Comparison of ENCODE assay signal across 24 cellular contexts in the genomic region with DNA sequence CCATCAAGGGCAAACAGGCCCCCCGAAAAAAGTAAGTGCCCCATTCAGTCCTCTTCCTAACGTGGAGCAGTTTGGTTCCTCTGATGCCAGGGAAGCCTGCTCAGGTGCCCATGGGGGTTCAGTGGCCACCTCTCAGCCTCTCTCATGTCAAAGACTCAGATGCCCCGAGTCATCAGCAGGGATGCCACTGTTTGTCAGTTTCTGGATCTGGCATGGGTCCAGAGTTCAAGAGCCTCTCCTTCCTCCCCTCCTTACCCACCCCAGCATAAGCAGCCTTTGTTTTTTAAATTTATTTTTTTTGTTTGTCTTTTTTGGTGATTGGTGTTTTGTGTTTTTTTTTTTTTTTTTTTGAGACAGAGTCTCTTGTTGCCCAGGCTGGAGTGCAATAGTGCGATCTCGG. TPM values are rescaled to one million over a fixed set of nuclear protein-coding genes. Genes with fewer than 3 reads are reported as not detected.
A peak's percentile ranks its signal among the peaks of the same experiment; 100 is the strongest.
DNase-seq lines count a peak whose midpoint lies in the region; ATAC-seq, FAIRE-seq and TF ChIP-seq lines count a peak whose summit lies in the region.
"Had no signal": no experiment of that assay in that cellular context is flagged by ENCODE, and none has a peak within 500 bp of the region (broad histone marks: within the 10 kb centered on the region; RNA-seq: fewer than 3 reads in every experiment).

No MANE protein-coding gene starts in this region.

- H3K36me3 Mint-ChIP-seq in MCF 10A (ENCODE audit: insufficient read depth, unreplicated experiment) (peaks cover 85% of the 10 kb centered on the region), osteocyte (ENCODE audit: unreplicated experiment) (peaks cover 37% of the 10 kb centered on the region), endodermal cell (ENCODE audit: low read depth) (peaks cover 80% of the 10 kb centered on the region)
- H3K36me3 Mint-ChIP-seq: IgD-negative memory B cell had no signal

- TF ChIP-seq EP300 in K562 (IDR thresholded peaks at IDR 0.05; ENCODE audit: low read length): no peak

- H3K4me2 ChIP-seq in K562 (ENCODE audit: insufficient read depth, low read length) (no peak overlapping the region), neuronal stem cell (ENCODE audit: insufficient read depth, low read length, poor library complexity, severe bottlenecking) (no peak overlapping the region)

- TF ChIP-seq POLR2A in breast epithelium (IDR thresholded peaks at IDR 0.05) (no peak), K562 (conservative IDR thresholded peaks at IDR 0.05) (0 out of 2 replicates have a peak, but pooled peaks have one; percentile 22)

- CTCF ChIA-PET in MCF 10A (lab: Yijun Ruan, JAX) (interaction anchor here (1.1 kb wide), 1 partner anchor 186 kb away, joined by 3 read pairs; no protein-coding TSS in a partner anchor), K562 (lab: Yijun Ruan, JAX; ENCODE audit: low intra/inter-chr PET ratio) (no interaction called here)

- H3K36me3 ChIP-seq in breast epithelium (peaks cover 3% of the 10 kb centered on the region), K562 (ENCODE audit: control insufficient read depth, insufficient read depth, low read length) (peaks cover 92% of the 10 kb centered on the region), neuronal stem cell (replicated peaks in 1 of 2; ENCODE audit: control insufficient read depth in 2 of 2, insufficient read depth in 2 of 2, low read length in 2 of 2) (peaks cover 50 to 92% of the 10 kb centered on the region in 2 donors), endodermal cell (ENCODE audit: control insufficient read depth, insufficient read depth, low read length) (peaks cover 87% of the 10 kb centered on the region)

- peaks cover 12 to 14% of the 10 kb centered on the region in 2 donors for H3K4me1 ChIP-seq in breast epithelium
- H3K4me1 ChIP-seq in K562 (replicated peaks in 1 of 2; ENCODE audit: control insufficient read depth in 2 of 2, insufficient read depth in 2 of 2, low read length in 2 of 2): peaks cover 7 to 15% of the 10 kb centered on the region in 2 experiments; a peak in 4 of 5 replicates
- peaks cover 1 to 2% of the 10 kb centered on the region in 2 donors for H3K4me1 ChIP-seq in neuronal stem cell (ENCODE audit: control insufficient read depth in 2 of 2, insufficient read depth in 1 of 2, low read depth in 1 of 2, low read length in 2 of 2)
- no peaks in the 10 kb centered on the region for H3K4me1 ChIP-seq in endodermal cell (ENCODE audit: control insufficient read depth, insufficient read depth, low read length)

- BruUV-seq in MCF 10A (replicated peaks; lab: Mats Ljungman, UMichigan) (no TSS peak), K562 (replicated peaks; lab: Mats Ljungman, UMichigan) (no TSS peak)

- no peak overlapping the region for H3K23ac ChIP-seq in neuronal stem cell (ENCODE audit: low read depth, low read length, poor library complexity)

- H3K9me1 ChIP-seq in K562 (ENCODE audit: control insufficient read depth, insufficient read depth, low read length): peaks cover 12% of the 10 kb centered on the region

- H3K4ac ChIP-seq in neuronal stem cell (ENCODE audit: low read length): no peak overlapping the region

- peaks cover 38% of the 10 kb centered on the region for H4K20me1 ChIP-seq in K562 (replicated peaks; ENCODE audit: control insufficient read depth, insufficient read depth, low read length)

- H4K91ac ChIP-seq in neuronal stem cell (ENCODE audit: low read depth, low read length, poor library complexity): no peak overlapping the region

- no peak overlapping the region for H2BK12ac ChIP-seq in neuronal stem cell (ENCODE audit: low read length)

- no peak overlapping the region for H3K18ac ChIP-seq in neuronal stem cell (ENCODE audit: low read length)

- intact Hi-C loops in MCF 10A (cut with micrococcal nuclease) (no loop called here), breast epithelium (cut with DNase I; ENCODE audit: low total_unique reads) (no loop called here), K562 (cut with micrococcal nuclease) (no loop called here)

- H3K4me1 Mint-ChIP-seq in MCF 10A (ENCODE audit: insufficient read depth, unreplicated experiment): peaks cover 6% of the 10 kb centered on the region
- peaks cover 24% of the 10 kb centered on the region for H3K4me1 Mint-ChIP-seq in osteocyte (ENCODE audit: unreplicated experiment)
- peaks cover 4% of the 10 kb centered on the region for H3K4me1 Mint-ChIP-seq in endodermal cell

- H2AK5ac ChIP-seq in neuronal stem cell (ENCODE audit: low read depth, low read length): no peak overlapping the region

- H3K9me3 ChIP-seq in breast epithelium (no peaks in the 10 kb centered on the region), K562 (replicated peaks; ENCODE audit: control insufficient read depth, insufficient read depth, low read depth, low read length) (no peaks in the 10 kb centered on the region), neuronal stem cell (replicated peaks in 1 of 2; ENCODE audit: control insufficient read depth in 2 of 2, insufficient read depth in 1 of 2, low read depth in 1 of 2, low read length in 2 of 2) (no peaks in the 10 kb centered on the region), endodermal cell (ENCODE audit: control insufficient read depth, low read length) (no peaks in the 10 kb centered on the region)
- H3K9me3 ChIP-seq: HAP-1, SJSA1 had no signal

- POLR2A ChIA-PET in MCF 10A (lab: Yijun Ruan, JAX) (interaction anchor here (1.1 kb wide), 1 partner anchor 11 kb away, joined by 3 read pairs; the partner anchor contains the start of gene KMT5A), K562 (lab: Yijun Ruan, JAX) (interaction anchor here (1.0 to 1.5 kb wide), 3 partner anchors 8 to 14 kb away, joined by 3 to 4 read pairs (median 3); partner anchors contain the start of gene KMT5A)

- H3K79me1 ChIP-seq in neuronal stem cell (ENCODE audit: low read depth, low read length): peaks cover 18% of the 10 kb centered on the region

- no peak for TF ChIP-seq CTCF in MCF 10A (IDR thresholded peaks at IDR 0.05; ENCODE audit: unreplicated experiment)
- no peak for TF ChIP-seq CTCF in breast epithelium (IDR thresholded peaks at IDR 0.05)
- TF ChIP-seq CTCF in K562 (IDR thresholded peaks at IDR 0.05 in 2 of 3, conservative IDR thresholded peaks at IDR 0.05 in 1 of 3; ENCODE audit: insufficient read depth in 2 of 3, low read depth in 1 of 3, low read length in 3 of 3): no peak
- no peak for TF ChIP-seq CTCF in osteocyte (IDR thresholded peaks at IDR 0.05)
- TF ChIP-seq CTCF in endodermal cell (conservative IDR thresholded peaks at IDR 0.05): no peak

- H4K8ac ChIP-seq in neuronal stem cell (ENCODE audit: low read depth, low read length): no peak overlapping the region

- H3K4me3 Mint-ChIP-seq in MCF 10A (ENCODE audit: unreplicated experiment): no peak overlapping the region
- no peak overlapping the region for H3K4me3 Mint-ChIP-seq in osteocyte (ENCODE audit: unreplicated experiment)
- no peak overlapping the region for H3K4me3 Mint-ChIP-seq in endodermal cell
- H3K4me3 Mint-ChIP-seq: CD8-positive, alpha-beta memory T cell; IgD-negative memory B cell had no signal

- H3K79me2 ChIP-seq in K562 (ENCODE audit: control insufficient read depth, insufficient read depth, low read length): peaks cover 93% of the 10 kb centered on the region

- 95% methylated on average over 5 of the region's 5 CpGs for WGBS in K562 (ENCODE audit: insufficient coverage, low coverage, missing lambda C conversion rate)
- WGBS in neuronal stem cell (ENCODE audit: extremely low coverage in 2 of 2, insufficient read length in 2 of 2, insufficient replicate concordance in 1 of 2), 2 donors: no CpG with 5 or more reads among the region's 5 CpGs
- WGBS in endodermal cell (ENCODE audit: insufficient coverage in 1 of 2, insufficient read length in 1 of 2), 2 experiments: 93 to 94% methylated on average over 3 to 5 of the region's 5 CpGs

- no peak for ATAC-seq in K562
- ATAC-seq: GM12878, Panc1 had no signal

- no peak overlapping the region for H2BK5ac ChIP-seq in neuronal stem cell (ENCODE audit: low read length)

- H2AFZ ChIP-seq in K562 (ENCODE audit: low read depth, low read length): no peak overlapping the region
- H2AFZ ChIP-seq in neuronal stem cell (ENCODE audit: low read length): no peak overlapping the region
- H2AFZ ChIP-seq: GM23248 had no signal

- H2BK15ac ChIP-seq in neuronal stem cell (ENCODE audit: low read length): no peak overlapping the region

- H3K9ac ChIP-seq in K562 (ENCODE audit: insufficient read depth in 1 of 2, low read depth in 2 of 2, low read length in 2 of 2): no peak overlapping the region
- H3K9ac ChIP-seq in neuronal stem cell (ENCODE audit: low read depth, low read length, poor library complexity): no peak overlapping the region
- H3K9ac ChIP-seq in endodermal cell (ENCODE audit: extremely low read depth, low read length, poor library complexity, severe bottlenecking): no peak overlapping the region
- H3K9ac ChIP-seq: GM23248 had no signal

- in situ Hi-C loops in K562 (cut with MboI): loop anchor here (25.0 kb wide), 1 partner anchor 1558 kb away; no protein-coding TSS in a partner anchor

- no peak for TF ChIP-seq RAD21 in K562 (CRISPR knock-in tag; conservative IDR thresholded peaks at IDR 0.05 in 1 of 2, IDR thresholded peaks at IDR 0.05 in 1 of 2)

- no peaks in the 10 kb centered on the region for H3K27me3 Mint-ChIP-seq in MCF 10A (ENCODE audit: insufficient read depth, unreplicated experiment)
- no peaks in the 10 kb centered on the region for H3K27me3 Mint-ChIP-seq in osteocyte (ENCODE audit: unreplicated experiment)
- H3K27me3 Mint-ChIP-seq in endodermal cell (ENCODE audit: insufficient read depth): no peaks in the 10 kb centered on the region
- H3K27me3 Mint-ChIP-seq: CD8-positive, alpha-beta memory T cell; IgD-negative memory B cell had no signal

- H3K27ac Mint-ChIP-seq in MCF 10A (ENCODE audit: low read depth, unreplicated experiment): peak overlapping the region; percentile 57
- peak overlapping the region; percentile 10 for H3K27ac Mint-ChIP-seq in osteocyte (ENCODE audit: unreplicated experiment)
- no peak overlapping the region for H3K27ac Mint-ChIP-seq in endodermal cell
- H3K27ac Mint-ChIP-seq: CD8-positive, alpha-beta memory T cell had no signal

- H3K27me3 ChIP-seq in breast epithelium: no peaks in the 10 kb centered on the region
- H3K27me3 ChIP-seq in K562 (ENCODE audit: control insufficient read depth in 2 of 2, insufficient read depth in 2 of 2, low read length in 2 of 2): no peaks in the 10 kb centered on the region
- H3K27me3 ChIP-seq in neuronal stem cell (ENCODE audit: control insufficient read depth in 3 of 3, insufficient read depth in 3 of 3, low read depth in 1 of 3, low read length in 3 of 3): no peaks in the 10 kb centered on the region
- H3K27me3 ChIP-seq in endodermal cell (ENCODE audit: control insufficient read depth, insufficient read depth, low read length, poor library complexity, severe bottlenecking): no peaks in the 10 kb centered on the region
- H3K27me3 ChIP-seq: SJSA1 had no signal

- H2BK120ac ChIP-seq in neuronal stem cell (ENCODE audit: low read depth, low read length): no peak overlapping the region

- no peak overlapping the region for H3K14ac ChIP-seq in neuronal stem cell (ENCODE audit: low read length)

- no peaks in the 10 kb centered on the region for H3K9me3 Mint-ChIP-seq in MCF 10A (ENCODE audit: unreplicated experiment)
- no peaks in the 10 kb centered on the region for H3K9me3 Mint-ChIP-seq in osteocyte (ENCODE audit: unreplicated experiment)
- H3K9me3 Mint-ChIP-seq in endodermal cell: no peaks in the 10 kb centered on the region
- H3K9me3 Mint-ChIP-seq: CD8-positive, alpha-beta memory T cell; IgD-negative memory B cell had no signal

- H3K4me3 ChIP-seq in breast epithelium: no peak overlapping the region
- H3K4me3 ChIP-seq in K562: no peak overlapping the region
- H3K4me3 ChIP-seq in neuronal stem cell (ENCODE audit: low read length in 2 of 2): no peak overlapping the region
- H3K4me3 ChIP-seq in endodermal cell (ENCODE audit: low read length): no peak overlapping the region
- H3K4me3 ChIP-seq: GM12878, GM23248, HAP-1, SJSA1 had no signal

- no peak for DNase-seq in MCF 10A (ENCODE audit: unreplicated experiment)
- DNase-seq in breast epithelium (ENCODE audit: low spot score in 2 of 2): no peak
- no peak for DNase-seq in K562 (ENCODE audit: extremely low read depth in 1 of 4, low spot score in 3 of 4)
- DNase-seq in osteocyte (ENCODE audit: extremely low spot score, unreplicated experiment): no peak
- no peak for DNase-seq in neuronal stem cell (ENCODE audit: low spot score)
- DNase-seq in activated CD8-positive, alpha-beta memory T cell treated with anti-CD3 and anti-CD28 coated beads for 24 hours: no peak
- no peak for DNase-seq in endodermal cell
- DNase-seq: C1 segment of cervical spinal cord; CD8-positive, alpha-beta memory T cell; DMS53; EL; GM23248; Kasumi-1; MM.1S; NCI-H1092; NCI-H1436 treated with DMSO at 0.1 percent for 48 hours; NCI-H2081; NCI-H510A treated with DMSO at 0.1 percent for 48 hours; NCI-H82 had no signal

- H3K27ac ChIP-seq in breast epithelium (no peak overlapping the region), K562 (ENCODE audit: extremely low read depth, low read depth, low read length) (no peak overlapping the region), neuronal stem cell (replicated peaks; ENCODE audit: low read length) (no peak overlapping the region), endodermal cell (ENCODE audit: low read depth, low read length) (no peak overlapping the region)
- H3K27ac ChIP-seq: GM23248, SJSA1 had no signal

- no peak for FAIRE-seq in K562 (lab: Jason Lieb, UNC)
- FAIRE-seq: GM12878 had no signal

RNA-seq across cellular contexts. Expression of gene KMT5A, which starts 11.3 kb away (rescaled TPM):
- total RNA-seq in MCF 10A (2022): 113 and 116 TPM in 2 replicates
- total RNA-seq in breast epithelium: 10 to 100 TPM; 27.4 to 53.0 (median 31.1) TPM
- total RNA-seq in K562 (2011; cell fraction: chromatin; rRNA removed; ENCODE audit: low replicate concordance): 296 and 336 TPM in 2 replicates
- total RNA-seq in K562 (2011; cell fraction: nucleolus; rRNA removed): 169 and 201 TPM in 2 replicates
- 216 and 245 TPM in 2 replicates for total RNA-seq in K562 (2011; cell fraction: nucleoplasm; rRNA removed)
- total RNA-seq in K562 (2014; rRNA removed): 153 and 165 TPM in 2 replicates
- 153 and 195 TPM in 2 replicates for total RNA-seq in K562 (2014; rRNA removed; fragmentation: Illumina TruSeq; extraction: Trizol)
- 133 and 136 TPM in 2 replicates for total RNA-seq in K562 (2015; rRNA removed; fragmentation: Illumina TruSeq; extraction: Trizol)
- total RNA-seq in K562 (2021): 157 and 164 TPM in 2 replicates
- 77.7 and 87.8 TPM in 2 replicates for polyA plus RNA-seq in K562 (2011; rRNA removed)
- 59.9 and 64.6 TPM in 2 replicates for polyA plus RNA-seq in K562 (2011; cell fraction: cytosol; rRNA removed)
- 179 and 218 TPM in 2 replicates for polyA plus RNA-seq in K562 (2011; cell fraction: nucleus; rRNA removed)
- polyA plus RNA-seq in K562 (2012): 116 and 157 TPM in 2 replicates
- polyA plus RNA-seq in K562 (2014; fragmentation: Illumina TruSeq; extraction: Trizol): 172 and 197 TPM in 2 replicates
- polyA plus RNA-seq in K562 (2014; fragmentation: Nextera tagmentation; extraction: Ambion mirVana): 10 to 100 TPM; 20.7 to 30.1 TPM
- polyA plus RNA-seq in K562 (2014; rRNA removed): 151 and 160 TPM in 2 replicates
- 69.2 and 78.0 TPM in 2 replicates for polyA minus RNA-seq in K562 (2011; rRNA and poly(A)+ RNA removed)
- 49.2 and 53.7 TPM in 2 replicates for polyA minus RNA-seq in K562 (2011; cell fraction: cytosol; rRNA and poly(A)+ RNA removed)
- 57.6 and 71.6 TPM in 2 replicates for polyA minus RNA-seq in K562 (2011; cell fraction: nucleus; rRNA and poly(A)+ RNA removed)
- 42.5 and 45.6 TPM in 2 replicates for total RNA-seq in osteocyte
- 33.3 TPM for polyA plus RNA-seq in neuronal stem cell (2013, experiment 1 of 2)
- 31.2 TPM for polyA plus RNA-seq in neuronal stem cell (2013, experiment 2 of 2)
- 10 to 100 TPM; 43.1 to 44.5 TPM for total RNA-seq in endodermal cell
- 43.0 TPM for polyA plus RNA-seq in endodermal cell (2013, experiment 1 of 2)
- 46.0 TPM for polyA plus RNA-seq in endodermal cell (2013, experiment 2 of 2)

RNA-seq across cellular contexts. Expression of gene SBNO1, which starts 30.6 kb away (rescaled TPM):
- total RNA-seq in MCF 10A (2022): 30.3 and 32.4 TPM in 2 replicates
- 10 to 100 TPM; 20.3 to 31.0 (median 22.9) TPM for total RNA-seq in breast epithelium
- 19.8 and 69.2 TPM in 2 replicates for total RNA-seq in K562 (2011; cell fraction: chromatin; rRNA removed; ENCODE audit: low replicate concordance)
- 11.7 and 13.8 TPM in 2 replicates for total RNA-seq in K562 (2011; cell fraction: nucleolus; rRNA removed)
- 27.0 and 42.9 TPM in 2 replicates for total RNA-seq in K562 (2011; cell fraction: nucleoplasm; rRNA removed)
- 28.4 and 35.9 TPM in 2 replicates for total RNA-seq in K562 (2014; rRNA removed)
- 68.1 and 84.1 TPM in 2 replicates for total RNA-seq in K562 (2014; rRNA removed; fragmentation: Illumina TruSeq; extraction: Trizol)
- total RNA-seq in K562 (2015; rRNA removed; fragmentation: Illumina TruSeq; extraction: Trizol): 56.7 and 61.7 TPM in 2 replicates
- total RNA-seq in K562 (2021): 73.7 and 77.1 TPM in 2 replicates
- polyA plus RNA-seq in K562 (2011; rRNA removed): 22.8 and 31.2 TPM in 2 replicates
- polyA plus RNA-seq in K562 (2011; cell fraction: cytosol; rRNA removed): 7.1 and 13.2 TPM in 2 replicates
- 11.2 and 12.7 TPM in 2 replicates for polyA plus RNA-seq in K562 (2011; cell fraction: nucleus; rRNA removed)
- 17.7 and 32.6 TPM in 2 replicates for polyA plus RNA-seq in K562 (2012)
- polyA plus RNA-seq in K562 (2014; fragmentation: Illumina TruSeq; extraction: Trizol): 36.3 and 38.4 TPM in 2 replicates
- 10 to 100 TPM; 14.9 to 25.6 TPM for polyA plus RNA-seq in K562 (2014; fragmentation: Nextera tagmentation; extraction: Ambion mirVana)
- polyA plus RNA-seq in K562 (2014; rRNA removed): 21.1 and 23.9 TPM in 2 replicates
- polyA minus RNA-seq in K562 (2011; rRNA and poly(A)+ RNA removed): 111 and 113 TPM in 2 replicates
- polyA minus RNA-seq in K562 (2011; cell fraction: cytosol; rRNA and poly(A)+ RNA removed): 40.2 and 42.4 TPM in 2 replicates
- polyA minus RNA-seq in K562 (2011; cell fraction: nucleus; rRNA and poly(A)+ RNA removed): 8.6 and 19.5 TPM in 2 replicates
- 34.8 and 36.0 TPM in 2 replicates for total RNA-seq in osteocyte
- polyA plus RNA-seq in neuronal stem cell (2013, experiment 1 of 2): 24.7 TPM
- polyA plus RNA-seq in neuronal stem cell (2013, experiment 2 of 2): 26.0 TPM
- total RNA-seq in endodermal cell: 10 to 100 TPM; 44.5 to 44.7 TPM
- polyA plus RNA-seq in endodermal cell (2013, experiment 1 of 2): 20.6 TPM
- 20.9 TPM for polyA plus RNA-seq in endodermal cell (2013, experiment 2 of 2)

RNA-seq across cellular contexts. Expression of gene RILPL2, which starts 41.2 kb away (rescaled TPM):
- total RNA-seq in MCF 10A (2022) (2.6 and 3.0 TPM in 2 replicates), breast epithelium (10 to 100 TPM in 1 of 3 donors, 1 to 10 TPM in 2; 8.9 to 11.8 (median 9.1) TPM), K562 (2014; rRNA removed) (5.6 and 6.2 TPM in 2 replicates), K562 (2014; rRNA removed; fragmentation: Illumina TruSeq; extraction: Trizol) (2.9 and 3.5 TPM in 2 replicates), K562 (2015; rRNA removed; fragmentation: Illumina TruSeq; extraction: Trizol) (4.6 and 5.0 TPM in 2 replicates), K562 (2021) (3.8 and 4.8 TPM in 2 replicates), osteocyte (4.1 and 4.4 TPM in 2 replicates), endodermal cell (1 to 10 TPM; 2.6 TPM)
- total RNA-seq in K562 (2011; cell fraction: chromatin; rRNA removed; ENCODE audit: low replicate concordance): 1.4 and 2.2 TPM in 2 replicates
- 1.4 and 1.5 TPM in 2 replicates for total RNA-seq in K562 (2011; cell fraction: nucleolus; rRNA removed)
- total RNA-seq in K562 (2011; cell fraction: nucleoplasm; rRNA removed): 1.8 and 2.7 TPM in 2 replicates
- polyA plus RNA-seq in K562 (2011; rRNA removed) (3.8 and 4.6 TPM in 2 replicates), K562 (2014; fragmentation: Illumina TruSeq; extraction: Trizol) (4.3 and 5.5 TPM in 2 replicates), K562 (2014; fragmentation: Nextera tagmentation; extraction: Ambion mirVana) (under 1 TPM; 0.61 to 0.73 TPM), K562 (2014; rRNA removed) (5.8 and 5.9 TPM in 2 replicates)
- polyA plus RNA-seq in K562 (2011; cell fraction: cytosol; rRNA removed): 2.4 and 2.6 TPM in 2 replicates
- polyA plus RNA-seq in K562 (2011; cell fraction: nucleus; rRNA removed): 0.95 and 1.3 TPM in 2 replicates
- polyA plus RNA-seq in K562 (2012): 4.9 and 8.8 TPM in 2 replicates
- polyA minus RNA-seq in K562 (2011; rRNA and poly(A)+ RNA removed): 1.7 and 2.4 TPM in 2 replicates
- polyA minus RNA-seq in K562 (2011; cell fraction: cytosol; rRNA and poly(A)+ RNA removed): 1.5 and 1.8 TPM in 2 replicates
- 0.54 and 0.89 TPM in 2 replicates for polyA minus RNA-seq in K562 (2011; cell fraction: nucleus; rRNA and poly(A)+ RNA removed)
- polyA plus RNA-seq in neuronal stem cell (2013, experiment 1 of 2): 2.2 TPM
- polyA plus RNA-seq in neuronal stem cell (2013, experiment 2 of 2): 2.1 TPM
- 1.3 TPM for polyA plus RNA-seq in endodermal cell (2013, experiment 1 of 2)
- 1.2 TPM for polyA plus RNA-seq in endodermal cell (2013, experiment 2 of 2)
